In the genomic region with DNA sequence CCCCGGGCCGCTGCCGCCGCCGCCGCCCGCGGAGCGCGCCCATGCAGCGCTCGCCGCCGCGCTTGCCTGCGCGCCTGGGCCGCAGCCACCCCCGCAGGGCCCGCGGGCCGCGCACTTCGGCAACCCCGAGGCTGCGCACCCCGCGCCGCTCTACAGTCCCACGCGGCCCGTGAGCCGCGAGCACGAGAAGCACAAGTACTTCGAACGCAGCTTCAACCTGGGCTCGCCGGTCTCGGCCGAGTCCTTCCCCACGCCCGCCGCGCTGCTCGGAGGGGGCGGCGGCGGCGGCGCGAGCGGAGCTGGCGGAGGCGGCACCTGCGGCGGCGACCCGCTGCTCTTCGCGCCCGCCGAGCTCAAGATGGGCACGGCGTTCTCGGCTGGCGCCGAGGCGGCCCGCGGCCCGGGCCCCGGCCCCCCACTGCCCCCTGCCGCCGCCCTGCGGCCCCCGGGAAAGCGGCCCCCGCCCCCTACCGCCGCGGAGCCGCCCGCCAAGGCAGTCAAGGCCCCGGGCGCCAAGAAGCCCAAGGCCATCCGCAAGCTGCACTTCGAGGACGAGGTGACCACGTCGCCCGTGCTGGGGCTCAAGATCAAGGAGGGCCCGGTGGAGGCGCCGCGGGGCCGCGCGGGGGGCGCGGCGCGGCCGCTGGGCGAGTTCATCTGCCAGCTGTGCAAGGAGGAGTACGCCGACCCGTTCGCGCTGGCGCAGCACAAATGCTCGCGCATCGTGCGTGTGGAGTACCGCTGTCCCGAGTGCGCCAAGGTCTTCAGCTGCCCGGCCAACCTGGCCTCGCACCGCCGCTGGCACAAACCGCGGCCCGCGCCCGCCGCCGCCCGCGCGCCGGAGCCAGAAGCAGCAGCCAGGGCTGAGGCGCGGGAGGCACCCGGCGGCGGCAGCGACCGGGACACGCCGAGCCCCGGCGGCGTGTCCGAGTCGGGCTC, we compare ENCODE assay signal across 9 cellular contexts. TPM values are rescaled to one million over a fixed set of nuclear protein-coding genes. Genes with fewer than 3 reads are reported as not detected.
A peak's percentile ranks its signal among the peaks of the same experiment; 100 is the strongest.
DNase-seq lines count a peak whose midpoint lies in the region; ATAC-seq and TF ChIP-seq lines count a peak whose summit lies in the region.
"Had no signal": no experiment of that assay in that cellular context is flagged by ENCODE, and none has a peak within 500 bp of the region (broad histone marks: within the 10 kb centered on the region; RNA-seq: fewer than 3 reads in every experiment).

No MANE protein-coding gene starts in this region.

- intact Hi-C loops in lower leg skin (cut with DNase I; ENCODE audit: low total_unique reads) = loop anchor here (10.0 kb wide), 1 partner anchor 206 kb away; no protein-coding TSS in a partner anchor

- no peak for TF ChIP-seq POLR2A in lower leg skin (IDR thresholded peaks at IDR 0.05)

- H3K27me3 ChIP-seq in BE2C (peaks cover 50% of the 10 kb centered on the region), HAP-1 (ENCODE audit: low read depth) (peaks cover 13% of the 10 kb centered on the region)

- H3K9me3 Mint-ChIP-seq in activated naive CD8-positive, alpha-beta T cell treated with anti-CD3 and anti-CD28 coated beads, Interleukin-2, amount 10 ng/mL, durations not matched to agents 7 days and 5 days = no peaks in the 10 kb centered on the region
- H3K9me3 Mint-ChIP-seq: neural crest cell had no signal

- H3K4me3 ChIP-seq in BE2C (ENCODE audit: low read depth, low read length) (peak overlapping the region; percentile 47), HAP-1 (peak overlapping the region; percentile 19), lower leg skin (ENCODE audit: low read depth, poor library complexity, severe bottlenecking) (peak overlapping the region; percentile 15)

- H3K4me3 Mint-ChIP-seq in activated naive CD8-positive, alpha-beta T cell treated with anti-CD3 and anti-CD28 coated beads, Interleukin-2, amount 10 ng/mL, durations not matched to agents 7 days and 5 days = no peak overlapping the region

- H3K27ac Mint-ChIP-seq in activated naive CD8-positive, alpha-beta T cell treated with anti-CD3 and anti-CD28 coated beads, Interleukin-2, amount 10 ng/mL, durations not matched to agents 7 days and 5 days = no peak overlapping the region

- H3K9me3 ChIP-seq in BE2C (peaks cover 2% of the 10 kb centered on the region; the same call in 1 of the 2 replicates), HAP-1 (no peaks in the 10 kb centered on the region)

- WGBS in lower leg skin, 2 donors = 0 to 1% methylated on average over 27 to 35 of the region's 147 CpGs

- H3K36me3 ChIP-seq in BE2C = no peaks in the 10 kb centered on the region
- H3K36me3 ChIP-seq in HAP-1 (replicated peaks) = no peaks in the 10 kb centered on the region

- in situ Hi-C loops in HAP-1 (cut with MboI; ENCODE audit: low sequenced_read_pairs) = loop anchor here (25.0 kb wide), 1 partner anchor 194 kb away; no protein-coding TSS in a partner anchor

- POLR2A ChIA-PET in activated naive CD8-positive, alpha-beta T cell treated with anti-CD3 and anti-CD28 coated beads, Interleukin-2, amount 10 ng/mL, durations not matched to agents 7 days and 5 days (lab: Charles Lee) = no interaction called here

- H3K36me3 Mint-ChIP-seq in activated naive CD8-positive, alpha-beta T cell treated with anti-CD3 and anti-CD28 coated beads, Interleukin-2, amount 10 ng/mL, durations not matched to agents 7 days and 5 days = peaks cover 3% of the 10 kb centered on the region

- peak; percentile 47 for ATAC-seq in activated naive CD8-positive, alpha-beta T cell treated with anti-CD3 and anti-CD28 coated beads, Interleukin-2, amount 10 ng/mL, durations not matched to agents 7 days and 5 days (ENCODE audit: low read depth)
- ATAC-seq in HG03175 (IDR thresholded peaks at IDR 0.05; ENCODE audit: unreplicated experiment) = no peak

- DNase-seq in BE2C (peak; percentile 32), HAP-1 (ENCODE audit: low spot score in 2 of 2) (peak in 1 of 2 experiments; percentile 32), lower leg skin (ENCODE audit: low spot score in 2 of 2) (no peak), iPS-NIHi7 (ENCODE audit: extremely low spot score) (no peak), cerebellum (ENCODE audit: low spot score) (no peak), GDM1 (lab: John Stamatoyannopoulos, UW) (no peak)
- DNase-seq in activated naive CD8-positive, alpha-beta T cell treated with anti-CD3 and anti-CD28 coated beads, Interleukin-2, amount 10 ng/mL, durations not matched to agents 7 days and 5 days = peak; percentile 46

- TF ChIP-seq CTCF in BE2C (IDR thresholded peaks at IDR 0.05; ENCODE audit: low read depth, low read length) (no peak), lower leg skin (IDR thresholded peaks at IDR 0.05) (no peak)

- H3K4me1 Mint-ChIP-seq in activated naive CD8-positive, alpha-beta T cell treated with anti-CD3 and anti-CD28 coated beads, Interleukin-2, amount 10 ng/mL, durations not matched to agents 7 days and 5 days = peaks cover 7% of the 10 kb centered on the region

- H3K4me1 ChIP-seq in BE2C (no peaks in the 10 kb centered on the region), HAP-1 (peaks cover 17% of the 10 kb centered on the region)

- H3K27me3 Mint-ChIP-seq in activated naive CD8-positive, alpha-beta T cell treated with anti-CD3 and anti-CD28 coated beads, Interleukin-2, amount 10 ng/mL, durations not matched to agents 7 days and 5 days = peaks cover 68% of the 10 kb centered on the region

RNA-seq across cellular contexts. Expression of gene INSM1, which starts 0.8 kb away (rescaled TPM):
- polyA plus RNA-seq in BE2C (2012; ENCODE audit: insufficient read depth, insufficient read length, low read depth) = 0.71 TPM
- not detected for total RNA-seq in activated naive CD8-positive, alpha-beta T cell treated with anti-CD3 and anti-CD28 coated beads, Interleukin-2, amount 10 ng/mL, durations not matched to agents 7 days and 5 days
- total RNA-seq in lower leg skin (under 1 TPM in 2 of 4 donors, not detected in 2; 0.11 to 0.19 TPM), cerebellum (32.0 TPM)

Comparison
In these comparisons a context has a peak if more than half of its experiments do, and no peak if none do; other contexts are left out.
1. DNase-seq: peak in BE2C (single experiment) and activated naive CD8-positive, alpha-beta T cell treated with anti-CD3 and anti-CD28 coated beads, Interleukin-2, amount 10 ng/mL, durations not matched to agents 7 days and 5 days (single experiment); none in lower leg skin (0 of 2), iPS-NIHi7 (single experiment), cerebellum (single experiment) and GDM1 (single experiment).
2. RNA of gene INSM1, which starts 0.8 kb away (total RNA-seq): 32.0 TPM in cerebellum (single experiment); 0.11 to 0.19 TPM in lower leg skin and not detected in activated naive CD8-positive, alpha-beta T cell treated with anti-CD3 and anti-CD28 coated beads, Interleukin-2, amount 10 ng/mL, durations not matched to agents 7 days and 5 days; every median in the first group is over 10 times any median in the second.
3. Peak in every context shown above with its lines, with median percentiles within 50 percentile points of each other: H3K4me3 ChIP-seq.